Comparison of ENCODE assay signal across 13 cellular contexts in the genomic region with DNA sequence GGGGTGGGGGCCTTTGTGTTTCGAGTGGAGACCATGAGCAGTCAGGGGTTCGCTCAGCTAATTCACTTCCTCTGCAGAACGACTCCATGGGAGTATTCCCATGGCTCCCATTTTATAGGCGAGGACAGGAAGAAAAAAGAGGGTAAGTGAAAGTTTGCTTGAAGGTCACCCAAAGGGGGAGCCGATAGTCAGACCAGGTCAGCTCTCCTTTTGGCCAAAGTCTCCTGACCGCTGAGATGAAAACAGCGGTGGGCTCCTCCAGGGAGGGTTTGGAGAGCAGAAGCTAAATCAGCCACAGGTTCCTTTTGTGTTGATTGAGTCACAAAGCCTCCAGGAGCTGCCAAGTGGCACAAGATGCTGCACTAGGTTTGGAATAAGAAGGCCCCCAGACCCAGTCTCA. TPM values are rescaled to one million over a fixed set of nuclear protein-coding genes. Genes with fewer than 3 reads are reported as not detected.
DNase-seq lines count a peak whose midpoint lies in the region; ATAC-seq, FAIRE-seq and TF ChIP-seq lines count a peak whose summit lies in the region.
"Had no signal": no experiment of that assay in that cellular context is flagged by ENCODE, and none has a peak within 500 bp of the region (broad histone marks: within the 10 kb centered on the region; RNA-seq: fewer than 3 reads in every experiment).

No MANE protein-coding gene starts in this region.

- intact Hi-C loops in left colon (cut with DNase I, micrococcal nuclease) = no loop called here

- H3K4me1 ChIP-seq in A549 (no peaks in the 10 kb centered on the region), HUES6 (ENCODE audit: control insufficient read depth, insufficient read depth, low read length) (peaks cover 26% of the 10 kb centered on the region)

- no peak for TF ChIP-seq CTCF in A549 (IDR thresholded peaks at IDR 0.05)

- TF ChIP-seq RAD21 in A549 (conservative IDR thresholded peaks at IDR 0.05 in 1 of 2, IDR thresholded peaks at IDR 0.05 in 1 of 2) = no peak

- no peak overlapping the region for H3K9ac ChIP-seq in HUES6 (ENCODE audit: low read length)

- H3K27ac ChIP-seq in A549 (no peak overlapping the region), HUES6 (ENCODE audit: low read depth, low read length) (no peak overlapping the region)
- H3K27ac ChIP-seq: upper lobe of left lung had no signal

- CTCF ChIA-PET in A549 (lab: Yijun Ruan, JAX) = no interaction called here

- 0 out of 2 replicates have a peak, but pooled peaks cover 4% of the 10 kb centered on the region for H3K27me3 ChIP-seq in HUES6 (ENCODE audit: control insufficient read depth, insufficient read depth, low read length)
- H3K27me3 ChIP-seq: upper lobe of left lung had no signal

- ATAC-seq in A549 (no peak), left colon (peak; percentile 30)

- no peak for FAIRE-seq in A549 (lab: Jason Lieb, UNC)
- FAIRE-seq: colon had no signal

- TF ChIP-seq EP300 in A549 (IDR thresholded peaks at IDR 0.05) = no peak

- no peak for TF ChIP-seq POLR2A in A549 (IDR thresholded peaks at IDR 0.05; ENCODE audit: low read length)

- no peaks in the 10 kb centered on the region for H3K36me3 ChIP-seq in HUES6 (ENCODE audit: control insufficient read depth, insufficient read depth, low read length)
- H3K36me3 ChIP-seq: upper lobe of left lung had no signal

- 48% methylated on average over 6 of the region's 7 CpGs for WGBS in A549 (ENCODE audit: missing lambda C conversion rate)

- DNase-seq in A549 (ENCODE audit: low read depth in 1 of 2, low spot score in 1 of 2) = peak in 1 of 2 experiments; percentile 11
- peak; percentile 49 for DNase-seq in ecto neural progenitor cell (ENCODE audit: low spot score)
- DNase-seq in left colon = no peak
- DNase-seq in SIG-M5 (lab: John Stamatoyannopoulos, UW) = no peak
- DNase-seq in NK-92 (lab: John Stamatoyannopoulos, UW; ENCODE audit: unreplicated experiment) = no peak
- no peak for DNase-seq in T1000 (lab: John Stamatoyannopoulos, UW)
- no peak for DNase-seq in Kasumi-1 (lab: John Stamatoyannopoulos, UW)
- DNase-seq: activated CD4-positive, CD25-positive, alpha-beta regulatory T cell treated with anti-CD3 and anti-CD28 coated beads, Interleukin-2, amount 50 U/mL, for 72 hours; activated T-cell treated with anti-CD3 and anti-CD28 coated beads, Interleukin-2, amount 50 U/mL, for 1 hour; MM.1S; upper lobe of left lung had no signal

- H3K4me3 ChIP-seq in A549 (no peak overlapping the region), HUES6 (ENCODE audit: low read depth, low read length) (peak overlapping the region; percentile 52)
- H3K4me3 ChIP-seq: upper lobe of left lung had no signal

- H3K9me3 ChIP-seq in A549 = peaks cover 13% of the 10 kb centered on the region; the same call in 2 of the 3 replicates
- peaks cover 9% of the 10 kb centered on the region; the same call in 1 of the 2 replicates for H3K9me3 ChIP-seq in HUES6 (ENCODE audit: control insufficient read depth, insufficient read depth, low read depth, low read length)

- H3K4me2 ChIP-seq in A549 = peak overlapping the region; percentile 12; the same call in 1 of the 3 replicates

- POLR2A ChIA-PET in A549 (lab: Yijun Ruan, JAX) = no interaction called here

TF ChIP-seq in A549, 52 proteins besides CTCF, POLR2A, EP300 and RAD21:
- TF ChIP-seq PHF8 (IDR thresholded peaks at IDR 0.05; ENCODE audit: borderline replicate concordance, low read depth) (no peak), HOXB13 (CRISPR knock-in tag; IDR thresholded peaks at IDR 0.05; ENCODE audit: low read depth) (no peak), HOXB5 (CRISPR knock-in tag; IDR thresholded peaks at IDR 0.05) (no peak), HOXA7 (CRISPR knock-in tag; IDR thresholded peaks at IDR 0.05) (no peak), MAFK (IDR thresholded peaks at IDR 0.05; ENCODE audit: partially characterized antibody) (no peak)

RNA-seq across cellular contexts. Expression of a gene that starts 34.1 kb away (rescaled TPM):
- 0.01 and 0.03 TPM in 2 replicates for polyA plus RNA-seq in A549 (2011; rRNA removed)
- not detected in 2 replicates for polyA plus RNA-seq in A549 (2012; cell fraction: cytosol; rRNA removed)
- not detected in 2 replicates for polyA plus RNA-seq in A549 (2012; cell fraction: nucleus; rRNA removed)
- 0.03 TPM in 1 of 3 replicates, not detected in the others for polyA plus RNA-seq in A549 (2017; fragmentation: RNase III; extraction: RNeasy Plus Mini Kit Qiagen cat#74134 plus additional on column Dnase treatment)
- 0.05 TPM in 1 of 2 replicates, not detected in the other for polyA minus RNA-seq in A549 (2011; rRNA and poly(A)+ RNA removed)
- total RNA-seq in left colon = not detected
- total RNA-seq: upper lobe of left lung had no signal
